1 cellular context compared by ENCODE assay signal in the genomic region with DNA sequence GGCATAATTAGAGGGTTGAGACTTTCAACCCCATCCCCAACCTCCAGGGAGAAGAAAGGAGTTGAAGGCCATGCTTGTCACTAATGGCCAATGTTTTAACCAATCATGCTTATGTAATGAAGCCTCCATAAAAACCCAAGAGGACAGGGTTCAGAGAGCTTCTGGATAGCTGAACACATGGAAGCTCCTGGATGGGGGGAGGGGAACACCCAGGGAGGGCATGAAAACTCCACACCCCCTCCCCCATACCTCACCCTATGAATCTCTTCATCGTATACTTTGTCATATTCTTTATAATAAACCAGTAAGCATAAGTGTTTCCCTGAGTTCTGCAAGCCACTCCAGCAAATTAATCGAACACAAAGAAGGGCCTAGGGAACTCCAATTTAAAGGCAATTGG.
TF ChIP-seq lines count a peak whose summit lies in the region.

No MANE protein-coding gene starts in this region.

TF ChIP-seq in K562, 482 proteins besides CTCF, POLR2A, EP300 and RAD21 (continued from another document):
- TF ChIP-seq ZC3H11A (IDR thresholded peaks at IDR 0.05; ENCODE audit: low read depth, low read length) (no peak), ZBTB1 (CRISPR knock-in tag; IDR thresholded peaks at IDR 0.05; ENCODE audit: borderline replicate concordance, low read depth) (no peak), SMARCA4 (IDR thresholded peaks at IDR 0.05) (peak; percentile 27; the same call in 1 of the 2 replicates)
- TF ChIP-seq, protein P1, sequence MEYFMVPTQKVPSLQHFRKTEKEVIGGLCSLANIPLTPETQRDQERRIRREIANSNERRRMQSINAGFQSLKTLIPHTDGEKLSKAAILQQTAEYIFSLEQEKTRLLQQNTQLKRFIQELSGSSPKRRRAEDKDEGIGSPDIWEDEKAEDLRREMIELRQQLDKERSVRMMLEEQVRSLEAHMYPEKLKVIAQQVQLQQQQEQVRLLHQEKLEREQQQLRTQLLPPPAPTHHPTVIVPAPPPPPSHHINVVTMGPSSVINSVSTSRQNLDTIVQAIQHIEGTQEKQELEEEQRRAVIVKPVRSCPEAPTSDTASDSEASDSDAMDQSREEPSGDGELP (CRISPR knock-in tag; IDR thresholded peaks at IDR 0.05; ENCODE audit: borderline replicate concordance): no peak
- TF ChIP-seq, protein P2, sequence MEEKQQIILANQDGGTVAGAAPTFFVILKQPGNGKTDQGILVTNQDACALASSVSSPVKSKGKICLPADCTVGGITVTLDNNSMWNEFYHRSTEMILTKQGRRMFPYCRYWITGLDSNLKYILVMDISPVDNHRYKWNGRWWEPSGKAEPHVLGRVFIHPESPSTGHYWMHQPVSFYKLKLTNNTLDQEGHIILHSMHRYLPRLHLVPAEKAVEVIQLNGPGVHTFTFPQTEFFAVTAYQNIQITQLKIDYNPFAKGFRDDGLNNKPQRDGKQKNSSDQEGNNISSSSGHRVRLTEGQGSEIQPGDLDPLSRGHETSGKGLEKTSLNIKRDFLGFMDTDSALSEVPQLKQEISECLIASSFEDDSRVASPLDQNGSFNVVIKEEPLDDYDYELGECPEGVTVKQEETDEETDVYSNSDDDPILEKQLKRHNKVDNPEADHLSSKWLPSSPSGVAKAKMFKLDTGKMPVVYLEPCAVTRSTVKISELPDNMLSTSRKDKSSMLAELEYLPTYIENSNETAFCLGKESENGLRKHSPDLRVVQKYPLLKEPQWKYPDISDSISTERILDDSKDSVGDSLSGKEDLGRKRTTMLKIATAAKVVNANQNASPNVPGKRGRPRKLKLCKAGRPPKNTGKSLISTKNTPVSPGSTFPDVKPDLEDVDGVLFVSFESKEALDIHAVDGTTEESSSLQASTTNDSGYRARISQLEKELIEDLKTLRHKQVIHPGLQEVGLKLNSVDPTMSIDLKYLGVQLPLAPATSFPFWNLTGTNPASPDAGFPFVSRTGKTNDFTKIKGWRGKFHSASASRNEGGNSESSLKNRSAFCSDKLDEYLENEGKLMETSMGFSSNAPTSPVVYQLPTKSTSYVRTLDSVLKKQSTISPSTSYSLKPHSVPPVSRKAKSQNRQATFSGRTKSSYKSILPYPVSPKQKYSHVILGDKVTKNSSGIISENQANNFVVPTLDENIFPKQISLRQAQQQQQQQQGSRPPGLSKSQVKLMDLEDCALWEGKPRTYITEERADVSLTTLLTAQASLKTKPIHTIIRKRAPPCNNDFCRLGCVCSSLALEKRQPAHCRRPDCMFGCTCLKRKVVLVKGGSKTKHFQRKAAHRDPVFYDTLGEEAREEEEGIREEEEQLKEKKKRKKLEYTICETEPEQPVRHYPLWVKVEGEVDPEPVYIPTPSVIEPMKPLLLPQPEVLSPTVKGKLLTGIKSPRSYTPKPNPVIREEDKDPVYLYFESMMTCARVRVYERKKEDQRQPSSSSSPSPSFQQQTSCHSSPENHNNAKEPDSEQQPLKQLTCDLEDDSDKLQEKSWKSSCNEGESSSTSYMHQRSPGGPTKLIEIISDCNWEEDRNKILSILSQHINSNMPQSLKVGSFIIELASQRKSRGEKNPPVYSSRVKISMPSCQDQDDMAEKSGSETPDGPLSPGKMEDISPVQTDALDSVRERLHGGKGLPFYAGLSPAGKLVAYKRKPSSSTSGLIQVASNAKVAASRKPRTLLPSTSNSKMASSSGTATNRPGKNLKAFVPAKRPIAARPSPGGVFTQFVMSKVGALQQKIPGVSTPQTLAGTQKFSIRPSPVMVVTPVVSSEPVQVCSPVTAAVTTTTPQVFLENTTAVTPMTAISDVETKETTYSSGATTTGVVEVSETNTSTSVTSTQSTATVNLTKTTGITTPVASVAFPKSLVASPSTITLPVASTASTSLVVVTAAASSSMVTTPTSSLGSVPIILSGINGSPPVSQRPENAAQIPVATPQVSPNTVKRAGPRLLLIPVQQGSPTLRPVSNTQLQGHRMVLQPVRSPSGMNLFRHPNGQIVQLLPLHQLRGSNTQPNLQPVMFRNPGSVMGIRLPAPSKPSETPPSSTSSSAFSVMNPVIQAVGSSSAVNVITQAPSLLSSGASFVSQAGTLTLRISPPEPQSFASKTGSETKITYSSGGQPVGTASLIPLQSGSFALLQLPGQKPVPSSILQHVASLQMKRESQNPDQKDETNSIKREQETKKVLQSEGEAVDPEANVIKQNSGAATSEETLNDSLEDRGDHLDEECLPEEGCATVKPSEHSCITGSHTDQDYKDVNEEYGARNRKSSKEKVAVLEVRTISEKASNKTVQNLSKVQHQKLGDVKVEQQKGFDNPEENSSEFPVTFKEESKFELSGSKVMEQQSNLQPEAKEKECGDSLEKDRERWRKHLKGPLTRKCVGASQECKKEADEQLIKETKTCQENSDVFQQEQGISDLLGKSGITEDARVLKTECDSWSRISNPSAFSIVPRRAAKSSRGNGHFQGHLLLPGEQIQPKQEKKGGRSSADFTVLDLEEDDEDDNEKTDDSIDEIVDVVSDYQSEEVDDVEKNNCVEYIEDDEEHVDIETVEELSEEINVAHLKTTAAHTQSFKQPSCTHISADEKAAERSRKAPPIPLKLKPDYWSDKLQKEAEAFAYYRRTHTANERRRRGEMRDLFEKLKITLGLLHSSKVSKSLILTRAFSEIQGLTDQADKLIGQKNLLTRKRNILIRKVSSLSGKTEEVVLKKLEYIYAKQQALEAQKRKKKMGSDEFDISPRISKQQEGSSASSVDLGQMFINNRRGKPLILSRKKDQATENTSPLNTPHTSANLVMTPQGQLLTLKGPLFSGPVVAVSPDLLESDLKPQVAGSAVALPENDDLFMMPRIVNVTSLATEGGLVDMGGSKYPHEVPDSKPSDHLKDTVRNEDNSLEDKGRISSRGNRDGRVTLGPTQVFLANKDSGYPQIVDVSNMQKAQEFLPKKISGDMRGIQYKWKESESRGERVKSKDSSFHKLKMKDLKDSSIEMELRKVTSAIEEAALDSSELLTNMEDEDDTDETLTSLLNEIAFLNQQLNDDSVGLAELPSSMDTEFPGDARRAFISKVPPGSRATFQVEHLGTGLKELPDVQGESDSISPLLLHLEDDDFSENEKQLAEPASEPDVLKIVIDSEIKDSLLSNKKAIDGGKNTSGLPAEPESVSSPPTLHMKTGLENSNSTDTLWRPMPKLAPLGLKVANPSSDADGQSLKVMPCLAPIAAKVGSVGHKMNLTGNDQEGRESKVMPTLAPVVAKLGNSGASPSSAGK (IDR thresholded peaks at IDR 0.05): no peak; the same call in 1 of the 2 replicates
